Comparison of ENCODE assay signal across 8 cellular contexts in the genomic region with DNA sequence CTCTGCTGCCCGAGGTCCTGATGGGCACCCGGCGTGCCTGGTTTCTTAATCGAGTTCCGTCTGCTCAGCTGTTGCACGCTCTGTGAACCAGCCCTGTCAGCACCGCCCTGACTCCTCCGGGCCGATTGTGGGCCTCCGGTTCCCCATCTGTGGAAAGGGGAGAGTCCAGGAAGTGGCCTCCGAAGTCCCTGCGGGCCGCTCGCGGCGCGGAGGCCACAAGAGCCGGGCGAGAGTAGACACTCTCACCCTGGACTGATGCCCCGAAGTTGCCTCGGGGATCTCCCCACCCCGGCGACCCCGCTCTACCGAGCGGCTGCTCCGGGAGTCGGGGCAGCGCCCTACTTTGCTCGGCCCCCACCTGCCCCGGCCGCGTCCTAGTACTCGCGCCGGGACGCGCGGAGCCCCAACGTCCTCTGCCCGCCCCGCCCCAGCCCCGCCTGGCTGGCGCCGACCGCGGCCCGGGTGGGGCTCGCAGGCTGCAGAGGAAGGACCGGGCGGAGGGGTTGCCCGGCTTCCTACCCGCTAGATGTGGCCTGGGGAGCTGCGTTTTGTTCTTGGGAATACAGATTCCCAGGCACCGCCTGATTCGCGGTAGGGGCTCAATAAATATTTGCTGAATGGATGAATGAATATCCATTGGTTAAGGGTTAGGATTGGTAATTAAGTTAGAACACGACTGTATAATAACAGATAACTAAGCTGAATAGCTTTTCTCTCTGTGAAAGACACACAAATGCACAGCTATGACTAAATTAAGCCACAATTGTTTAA. TPM values are rescaled to one million over a fixed set of nuclear protein-coding genes. Genes with fewer than 3 reads are reported as not detected.
DNase-seq lines count a peak whose midpoint lies in the region; ATAC-seq and TF ChIP-seq lines count a peak whose summit lies in the region.

No MANE protein-coding gene starts in this region.

- TF ChIP-seq CTCF in dorsolateral prefrontal cortex (IDR thresholded peaks at IDR 0.05 in 54 of 56, conservative IDR thresholded peaks at IDR 0.05 in 2 of 56; ENCODE audit: low read depth in 1 of 56, partially characterized antibody in 56 of 56) (peak in 4 of 56 donors; percentile 0 to 25 (median 5)), lower leg skin (IDR thresholded peaks at IDR 0.05) (no peak)

- DNase-seq in CD1c-positive myeloid dendritic cell (ENCODE audit: extremely low spot score) (peak; percentile 76), GM19240 (ENCODE audit: insufficient read length, low spot score) (peak; percentile 24), NCI-H446 (lab: John Stamatoyannopoulos, UW) (peak; percentile 31 to 71), dorsolateral prefrontal cortex (peak; percentile 32 to 79 (median 52)), lower leg skin (ENCODE audit: low spot score in 2 of 2) (peak; percentile 49 to 93)
- DNase-seq in activated CD4-positive, CD25-positive, alpha-beta regulatory T cell treated with anti-CD3 and anti-CD28 coated beads, Interleukin-2, amount 50 U/mL, for 72 hours, result peak; percentile 71
- DNase-seq in stimulated activated CD4-positive, alpha-beta T cell treated with anti-CD3 and anti-CD28 coated beads, TNF-alpha, amount 100 ng/mL, for 4 hours (ENCODE audit: low read depth in 3 of 3), result peak in 2 of 3 experiments; percentile 17 to 18

- WGBS in lower leg skin, 2 donors, result 0 to 1% methylated on average over 30 to 31 of the region's 58 CpGs

- ATAC-seq in HG03432 (IDR thresholded peaks at IDR 0.05; ENCODE audit: unreplicated experiment), result peak; percentile 41

- H3K4me3 ChIP-seq in dorsolateral prefrontal cortex, result peak overlapping the region; percentile 66 to 100 (median 89)
- peak overlapping the region; percentile 63 for H3K4me3 ChIP-seq in lower leg skin (ENCODE audit: low read depth, poor library complexity, severe bottlenecking)

- no peaks in the 10 kb centered on the region for H3K27me3 ChIP-seq in dorsolateral prefrontal cortex

- TF ChIP-seq POLR2A in lower leg skin (IDR thresholded peaks at IDR 0.05), result no peak

- peak overlapping the region; percentile 73 to 100 (median 99) for H3K27ac ChIP-seq in dorsolateral prefrontal cortex

- intact Hi-C loops in dorsolateral prefrontal cortex (cut with DNase I), result loop anchor here (1.0 to 10.0 kb wide), 9 partner anchors 32 to 236 kb away; a partner anchor contains a TSS
- intact Hi-C loops in lower leg skin (cut with DNase I; ENCODE audit: low total_unique reads), result no loop called here

RNA-seq across cellular contexts. Expression of a gene that starts 0.9 kb away (rescaled TPM):
- total RNA-seq in dorsolateral prefrontal cortex, result 1 to 10 TPM in 116 of 120 experiments, under 1 TPM in 4; 0.69 to 9.8 (median 1.8) TPM
- total RNA-seq in lower leg skin, result 1 to 10 TPM in 3 of 4 donors, under 1 TPM in 1; 0.93 to 3.0 (median 1.8) TPM

RNA-seq across cellular contexts. Expression of a gene that starts 30.9 kb away (rescaled TPM):
- total RNA-seq in dorsolateral prefrontal cortex (100 to 1,000 TPM in 42 of 120 experiments, 10 to 100 TPM in 78; 55.7 to 140 (median 94.3) TPM), lower leg skin (10 to 100 TPM in 2 of 4 donors, 1 to 10 TPM in 2; 6.3 to 13.4 (median 10.2) TPM)

RNA-seq across cellular contexts. Expression of a gene that starts 35.6 kb away (rescaled TPM):
- total RNA-seq in dorsolateral prefrontal cortex, result 10 to 100 TPM in 105 of 120 experiments, 1 to 10 TPM in 15; 5.6 to 99.0 (median 18.4) TPM
- 10 to 100 TPM; 10.7 to 21.3 (median 13.3) TPM for total RNA-seq in lower leg skin

Comparison
In these comparisons a context has a peak if more than half of its experiments do, and no peak if none do; other contexts are left out.
1. Peak in every context shown above with its lines: DNase-seq, ATAC-seq, H3K4me3 ChIP-seq and H3K27ac ChIP-seq.
2. DNase-seq: peak in every context shown above with its lines; median percentile 76 in CD1c-positive myeloid dendritic cell; 71 in activated CD4-positive, CD25-positive, alpha-beta regulatory T cell treated with anti-CD3 and anti-CD28 coated beads, Interleukin-2, amount 50 U/mL, for 72 hours; 71 in lower leg skin; 52 in dorsolateral prefrontal cortex; 51 in NCI-H446; 24 in GM19240; 18 in stimulated activated CD4-positive, alpha-beta T cell treated with anti-CD3 and anti-CD28 coated beads, TNF-alpha, amount 100 ng/mL, for 4 hours.